26 cellular contexts compared by ENCODE assay signal in genomic region chr20:40667503-40667902, GRCh38. TPM values are rescaled to one million over a fixed set of nuclear protein-coding genes. Genes with fewer than 3 reads are reported as not detected.
"Had no signal": no experiment of that assay in that cellular context is flagged by ENCODE, and none has a peak within 500 bp of the region (broad histone marks: within the 10 kb centered on the region; RNA-seq: fewer than 3 reads in every experiment).

No MANE protein-coding gene starts in this region.

- H3K27ac ChIP-seq: colonic mucosa, epithelial cell of prostate, heart right ventricle, left lung, neural progenitor cell, prostate gland, right atrium auricular region, sigmoid colon, stomach, thyroid gland had no signal

- H3K9ac ChIP-seq: neural progenitor cell had no signal

- H3K36me3 ChIP-seq: colonic mucosa, gastrocnemius medialis, heart right ventricle, left lung, neural progenitor cell, prostate gland, right atrium auricular region, sigmoid colon, stomach, thyroid gland had no signal

- H3K27me3 ChIP-seq: colonic mucosa, gastrocnemius medialis, heart right ventricle, left lung, neural progenitor cell, right atrium auricular region, sigmoid colon, thyroid gland had no signal

- H3K4me2 ChIP-seq: neural progenitor cell had no signal

- H3K9me3 ChIP-seq: colonic mucosa, gastrocnemius medialis, heart right ventricle, prostate gland, right atrium auricular region, sigmoid colon, stomach, thyroid gland had no signal

- H3K4me3 ChIP-seq: colonic mucosa, gastrocnemius medialis, heart right ventricle, left lung, neural progenitor cell, prostate gland, right atrium auricular region, sigmoid colon, stomach, thyroid gland had no signal

- DNase-seq: colonic mucosa; effector CD8-positive, alpha-beta T cell; endodermal cell; foreskin fibroblast; gastrocnemius medialis; heart right ventricle; hippocampal formation; left cardiac atrium; left lung; mesenchymal stem cell; midbrain; naive thymus-derived CD4-positive, alpha-beta T cell; nucleus accumbens; sigmoid colon; stimulated activated CD4-positive, alpha-beta T cell treated with anti-CD3 and anti-CD28 coated beads, Interleukin-2, amount 100 ng/mL, for 24 hours; stimulated activated CD4-positive, alpha-beta T cell treated with anti-CD3 and anti-CD28 coated beads, Interleukin-4, amount 100 ng/mL, for 24 hours; stimulated activated naive CD4-positive, alpha-beta T cell treated with Interleukin-2 at 50 U/mL for 16 hours; stomach; thyroid gland had no signal

- FAIRE-seq: islet of Langerhans had no signal

- H2AFZ ChIP-seq: neural progenitor cell had no signal

- H3K4me1 ChIP-seq: colonic mucosa, heart right ventricle, left lung, prostate gland, right atrium auricular region, sigmoid colon, stomach had no signal

- ATAC-seq: esophagus mucosa; gastrocnemius medialis; heart right ventricle; left cardiac atrium; left lung; naive thymus-derived CD4-positive, alpha-beta T cell; stimulated activated effector memory CD8-positive, alpha-beta T cell treated with anti-CD3 and anti-CD28 coated beads, Interleukin-12 subunit alpha, Interleukin-12 subunit beta, amount 100 ng/mL, for 72 hours had no signal

RNA-seq across cellular contexts. Expression of gene MAFB, which starts 21.5 kb away (rescaled TPM):
- polyA plus RNA-seq: naive thymus-derived CD4-positive, alpha-beta T cell had no signal
